ENCODE assay signal across 13 cellular contexts in the genomic region with DNA sequence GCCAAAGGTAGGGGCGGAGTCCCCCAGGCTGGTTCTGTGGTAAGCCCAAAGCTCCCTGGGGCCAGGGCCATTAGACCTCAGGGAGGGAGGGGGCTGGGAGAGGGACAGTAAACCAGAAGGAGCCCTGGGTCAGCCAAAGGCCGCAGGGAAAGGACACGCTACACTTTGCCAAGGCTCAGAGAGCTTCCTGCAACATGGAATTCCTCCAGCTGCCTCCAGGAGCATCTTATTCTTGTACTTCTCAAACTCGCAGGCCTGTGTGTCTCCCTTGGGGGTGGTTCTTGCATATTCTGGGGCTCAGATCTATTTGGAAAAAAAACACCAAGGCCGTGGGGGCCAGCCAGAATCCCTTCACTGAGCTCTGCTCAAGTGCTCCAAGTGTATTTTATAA. TPM values are rescaled to one million over a fixed set of nuclear protein-coding genes. Genes with fewer than 3 reads are reported as not detected.
DNase-seq lines count a peak whose midpoint lies in the region; ATAC-seq and TF ChIP-seq lines count a peak whose summit lies in the region.
"Had no signal": no experiment of that assay in that cellular context is flagged by ENCODE, and none has a peak within 500 bp of the region (broad histone marks: within the 10 kb centered on the region; RNA-seq: fewer than 3 reads in every experiment).

No MANE protein-coding gene starts in this region.

- peak overlapping the region in 1 of 2 donors; percentile 16 for H3K9ac ChIP-seq in mucosa of rectum (ENCODE audit: low read depth in 1 of 2, low read length in 2 of 2)

- no peak for ATAC-seq in HG02884 (IDR thresholded peaks at IDR 0.05; ENCODE audit: unreplicated experiment)
- ATAC-seq: activated T-cell treated with anti-CD3 and anti-CD28 coated beads, Interleukin-2, amount 50 U/mL, for 72 hours; lower lobe of right lung; SK-N-SH treated with all-trans-retinoic acid at 6 μM for 48 hours had no signal

- TF ChIP-seq POLR2A in esophagus squamous epithelium (IDR thresholded peaks at IDR 0.05), result no peak
- TF ChIP-seq POLR2A in testis (IDR thresholded peaks at IDR 0.05), result no peak

- WGBS in esophagus squamous epithelium, 2 donors, result 37 to 41% methylated on average over 5 of the region's 5 CpGs
- WGBS in testis, 2 donors, result 47 to 53% methylated on average over 3 to 5 of the region's 5 CpGs

- H3K27ac ChIP-seq in esophagus squamous epithelium (peak overlapping the region; percentile 18 to 74 (median 70)), mucosa of rectum (ENCODE audit: low read depth in 2 of 2, low read length in 2 of 2) (peak overlapping the region; percentile 92), testis (no peak overlapping the region)
- no peak overlapping the region for H3K27ac ChIP-seq in effector memory CD4-positive, alpha-beta T cell (ENCODE audit: insufficient read depth, low read length, poor library complexity, severe bottlenecking)
- H3K27ac ChIP-seq: lower lobe of right lung had no signal

- intact Hi-C loops in esophagus squamous epithelium (cut with DNase I), result no loop called here
- intact Hi-C loops in testis (cut with DNase I; ENCODE audit: low total_unique reads), result no loop called here

- DNase-seq in LNCaP clone FGC (ENCODE audit: low read depth) (peak; percentile 57), esophagus squamous epithelium (lab: John Stamatoyannopoulos, UW) (no peak), testis (peak; percentile 71), KG1 (lab: John Stamatoyannopoulos, UW) (no peak), DMS53 (lab: John Stamatoyannopoulos, UW) (no peak)
- no peak for DNase-seq in effector memory CD4-positive, alpha-beta T cell
- DNase-seq: activated T-cell treated with anti-CD3 and anti-CD28 coated beads, Interleukin-2, amount 50 U/mL, for 72 hours; lower lobe of right lung; NCI-H146; occipital lobe had no signal

- H3K9me3 ChIP-seq in esophagus squamous epithelium (no peaks in the 10 kb centered on the region), mucosa of rectum (ENCODE audit: control insufficient read depth in 2 of 2, low read length in 2 of 2) (no peaks in the 10 kb centered on the region), testis (no peaks in the 10 kb centered on the region)
- H3K9me3 ChIP-seq in effector memory CD4-positive, alpha-beta T cell (ENCODE audit: control insufficient read depth, low read length), result no peaks in the 10 kb centered on the region
- H3K9me3 ChIP-seq: lower lobe of right lung had no signal

- H3K4me3 ChIP-seq in LNCaP clone FGC (ENCODE audit: low read depth, low read length) (no peak overlapping the region), esophagus squamous epithelium (no peak overlapping the region), mucosa of rectum (ENCODE audit: low read length in 2 of 2) (no peak overlapping the region), testis (no peak overlapping the region)
- no peak overlapping the region for H3K4me3 ChIP-seq in effector memory CD4-positive, alpha-beta T cell (ENCODE audit: insufficient read depth, low read depth, low read length, poor library complexity, severe bottlenecking)
- H3K4me3 ChIP-seq: lower lobe of right lung had no signal

- H3K27me3 ChIP-seq in esophagus squamous epithelium, result no peaks in the 10 kb centered on the region
- H3K27me3 ChIP-seq in mucosa of rectum (ENCODE audit: control insufficient read depth in 2 of 2, insufficient read depth in 2 of 2, low read length in 2 of 2), result no peaks in the 10 kb centered on the region
- H3K27me3 ChIP-seq in testis, result no peaks in the 10 kb centered on the region
- H3K27me3 ChIP-seq in effector memory CD4-positive, alpha-beta T cell (replicated peaks; ENCODE audit: control insufficient read depth, insufficient read depth, low read length, poor library complexity, severe bottlenecking), result no peaks in the 10 kb centered on the region

- no peak for TF ChIP-seq CTCF in LNCaP clone FGC (IDR thresholded peaks at IDR 0.05; ENCODE audit: control insufficient read depth, extremely low read depth, insufficient read depth)
- no peak for TF ChIP-seq CTCF in esophagus squamous epithelium (IDR thresholded peaks at IDR 0.05)
- TF ChIP-seq CTCF in testis (IDR thresholded peaks at IDR 0.05), result no peak

- H3K4me1 ChIP-seq in esophagus squamous epithelium, result peaks cover 16 to 57% (median 33%) of the 10 kb centered on the region in 3 donors
- peaks cover 37 to 51% of the 10 kb centered on the region in 2 donors for H3K4me1 ChIP-seq in mucosa of rectum (ENCODE audit: control insufficient read depth in 2 of 2, insufficient read depth in 2 of 2, low read length in 2 of 2)
- H3K4me1 ChIP-seq in testis, result peaks cover 13% of the 10 kb centered on the region
- no peaks in the 10 kb centered on the region for H3K4me1 ChIP-seq in effector memory CD4-positive, alpha-beta T cell (ENCODE audit: control insufficient read depth, insufficient read depth, low read length, poor library complexity, severe bottlenecking)

- H3K36me3 ChIP-seq in esophagus squamous epithelium (peaks cover 10 to 70% (median 14%) of the 10 kb centered on the region in 3 donors), mucosa of rectum (ENCODE audit: control insufficient read depth in 2 of 2, insufficient read depth in 2 of 2, low read length in 2 of 2) (peaks cover 37 to 46% of the 10 kb centered on the region in 2 donors), testis (ENCODE audit: low read depth, missing control alignments) (no peaks in the 10 kb centered on the region)
- peaks cover 37% of the 10 kb centered on the region for H3K36me3 ChIP-seq in effector memory CD4-positive, alpha-beta T cell (ENCODE audit: control insufficient read depth, insufficient read depth, low read length)

RNA-seq across cellular contexts. Expression of a gene that starts 25.1 kb away (rescaled TPM):
- total RNA-seq in esophagus squamous epithelium (10 to 100 TPM; 22.6 to 51.9 (median 33.3) TPM), testis (100 to 1,000 TPM in 1 of 2 donors, 10 to 100 TPM in 1; 73.0 to 304 TPM)
- 224 TPM for polyA plus RNA-seq in testis (ENCODE audit: insufficient read depth, low read depth, low replicate concordance)

Comparison
In these comparisons a context has a peak if more than half of its experiments do, and no peak if none do; other contexts are left out.
1. DNase-seq: peak in LNCaP clone FGC (single experiment) and testis (single experiment); none in esophagus squamous epithelium (single experiment), KG1 (single experiment), DMS53 (single experiment) and effector memory CD4-positive, alpha-beta T cell (0 of 3).
2. H3K27ac ChIP-seq: peak in esophagus squamous epithelium (4 of 4) and mucosa of rectum (2 of 2); none in testis (0 of 2) and effector memory CD4-positive, alpha-beta T cell (single experiment).